1 cellular context compared by ENCODE assay signal in the genomic region with DNA sequence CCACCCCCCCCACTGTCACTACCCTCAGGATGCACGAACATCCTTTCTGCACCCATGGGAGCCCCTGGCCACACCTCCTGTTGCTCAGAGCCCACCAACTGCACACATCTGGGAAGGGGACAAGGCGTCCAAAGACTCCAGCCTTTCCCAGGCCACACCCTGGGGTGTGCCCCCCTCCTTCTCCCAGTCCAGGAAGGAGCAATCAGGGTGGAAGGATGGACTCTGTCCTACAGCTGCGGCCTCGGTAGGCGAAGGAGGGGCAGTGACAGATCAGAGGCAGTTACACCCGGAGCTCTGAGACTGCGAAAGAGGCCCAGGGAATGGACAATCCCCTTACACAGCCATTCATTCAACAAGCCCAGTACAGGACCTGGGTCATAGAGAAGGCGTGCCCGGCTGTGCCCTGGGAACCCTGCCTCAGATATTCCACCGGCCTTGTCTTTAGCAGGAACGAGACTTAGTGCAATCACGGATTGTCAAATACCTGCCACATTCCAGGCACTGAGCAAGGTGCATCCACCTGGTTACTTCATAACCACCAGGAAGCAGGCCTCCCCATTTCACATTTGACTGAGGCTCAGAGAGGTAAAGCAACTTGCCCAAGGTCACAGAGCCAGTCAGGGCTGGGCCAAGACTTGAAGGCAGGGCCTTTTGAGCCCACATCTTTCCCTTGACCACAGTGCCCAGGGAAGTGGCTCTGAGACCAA.
A peak's percentile ranks its signal among the peaks of the same experiment; 100 is the strongest.
TF ChIP-seq lines count a peak whose summit lies in the region.

No MANE protein-coding gene starts in this region.

TF ChIP-seq in A549, 52 proteins besides CTCF, POLR2A, EP300 and RAD21 (continued from another document):
- no peak for TF ChIP-seq ELK1 (IDR thresholded peaks at IDR 0.05; ENCODE audit: low read depth, low read length)
- TF ChIP-seq ZFP36 (IDR thresholded peaks at IDR 0.05; ENCODE audit: borderline replicate concordance, partially characterized antibody), result peak; percentile 28
